10 cellular contexts compared by ENCODE assay signal in genomic region chr1:204564835-204565234, GRCh38. TPM values are rescaled to one million over a fixed set of nuclear protein-coding genes. Genes with fewer than 3 reads are reported as not detected.
DNase-seq lines count a peak whose midpoint lies in the region; ATAC-seq and TF ChIP-seq lines count a peak whose summit lies in the region.
"Had no signal": no experiment of that assay in that cellular context is flagged by ENCODE, and none has a peak within 500 bp of the region (broad histone marks: within the 10 kb centered on the region; RNA-seq: fewer than 3 reads in every experiment).

No MANE protein-coding gene starts in this region.

- peaks cover 14% of the 10 kb centered on the region for H3K27me3 Mint-ChIP-seq in H9 (ENCODE audit: low read depth)

- peaks cover 27% of the 10 kb centered on the region for H3F3A ChIP-seq in MM.1S (ENCODE audit: insufficient read depth, low read length)

- no peaks in the 10 kb centered on the region for H3K9me2 ChIP-seq in MM.1S (replicated peaks; ENCODE audit: insufficient read depth, low read length)

- no peak overlapping the region for H2BK15ac ChIP-seq in H9 (ENCODE audit: low read depth, low read length)

- H3K9me3 ChIP-seq in H9 (ENCODE audit: control insufficient read depth, low read depth, low read length) = no peaks in the 10 kb centered on the region
- no peaks in the 10 kb centered on the region for H3K9me3 ChIP-seq in MM.1S (replicated peaks; ENCODE audit: insufficient read depth, low read length)
- no peaks in the 10 kb centered on the region for H3K9me3 ChIP-seq in trophoblast cell (ENCODE audit: insufficient read depth, low read depth, low read length)
- no peaks in the 10 kb centered on the region for H3K9me3 ChIP-seq in esophagus squamous epithelium

- no peak overlapping the region for H2BK5ac ChIP-seq in H9 (ENCODE audit: insufficient read length, low read length)
- peak overlapping the region; percentile 26 for H2BK5ac ChIP-seq in trophoblast cell (ENCODE audit: low read depth, low read length, poor library complexity)

- peak; percentile 19 to 39 for ATAC-seq in activated CD4-positive, CD25-positive, alpha-beta regulatory T cell treated with anti-CD3 and anti-CD28 coated beads, Interleukin-2, amount 50 U/mL, for 24 hours

- H3K9ac ChIP-seq in H9 (ENCODE audit: extremely low read depth, insufficient read length, low read length) = no peak overlapping the region
- peak overlapping the region; percentile 72 for H3K9ac ChIP-seq in MM.1S (ENCODE audit: low read length)
- no peak overlapping the region for H3K9ac ChIP-seq in trophoblast cell (ENCODE audit: low read length)

- H3K4me1 ChIP-seq in H9 (ENCODE audit: insufficient read depth, low read length) = peaks cover 6% of the 10 kb centered on the region; the same call in 1 of the 2 replicates
- peaks cover 34% of the 10 kb centered on the region for H3K4me1 ChIP-seq in MM.1S (ENCODE audit: low read length)
- peaks cover 41 to 51% of the 10 kb centered on the region in 2 experiments for H3K4me1 ChIP-seq in trophoblast cell (ENCODE audit: control insufficient read depth in 1 of 2, insufficient read depth in 2 of 2, low read length in 2 of 2)
- peaks cover 0 to 25% (median 4%) of the 10 kb centered on the region in 3 donors for H3K4me1 ChIP-seq in esophagus squamous epithelium

- H3K9me3 Mint-ChIP-seq in H9 = no peaks in the 10 kb centered on the region
- H3K9me3 Mint-ChIP-seq: neural crest cell had no signal

- no peak overlapping the region for H2AK5ac ChIP-seq in H9 (ENCODE audit: insufficient read length, low read length)
- H2AK5ac ChIP-seq in trophoblast cell (ENCODE audit: low read length) = no peak overlapping the region

- H2AFZ ChIP-seq in H9 (ENCODE audit: low read length) (no peak overlapping the region), MM.1S (ENCODE audit: low read length) (no peak overlapping the region), trophoblast cell (ENCODE audit: insufficient read depth, low read length, poor library complexity) (no peak overlapping the region)

- no peak overlapping the region for H3K4me2 ChIP-seq in H9 (ENCODE audit: insufficient read depth, insufficient read length, low read length)
- peak overlapping the region; percentile 46 for H3K4me2 ChIP-seq in MM.1S (ENCODE audit: low read depth, low read length)
- H3K4me2 ChIP-seq in trophoblast cell (ENCODE audit: low read length) = no peak overlapping the region

- H3K27ac ChIP-seq in H9 (ENCODE audit: insufficient read length, low read depth, low read length) (no peak overlapping the region), MM.1S (ENCODE audit: low read length) (peak overlapping the region; percentile 86), trophoblast cell (ENCODE audit: low read depth, low read length) (no peak overlapping the region), esophagus squamous epithelium (no peak overlapping the region)

- intact Hi-C loops in esophagus squamous epithelium (cut with DNase I) = loop anchor here (5.0 kb wide), 1 partner anchor 237 kb away; no protein-coding TSS in a partner anchor

- no peak overlapping the region for H2BK12ac ChIP-seq in H9 (ENCODE audit: insufficient read length, low read depth, low read length)
- H2BK12ac ChIP-seq in trophoblast cell (ENCODE audit: low read length) = peak overlapping the region; percentile 74

- no peaks in the 10 kb centered on the region for H3K79me1 ChIP-seq in H9 (ENCODE audit: insufficient read depth, low read depth, low read length, poor library complexity, severe bottlenecking)
- peaks cover 12% of the 10 kb centered on the region for H3K79me1 ChIP-seq in trophoblast cell (ENCODE audit: low read length)

- H3K27ac Mint-ChIP-seq in H9 = peak overlapping the region in 2 of 3 experiments; percentile 9 to 21; a peak in 2 of 7 replicates

- no peak overlapping the region for H4K5ac ChIP-seq in H9 (ENCODE audit: insufficient read length, low read depth, low read length)

- no peak overlapping the region for H3T11ph ChIP-seq in H9 (ENCODE audit: low read length)

- no peak overlapping the region for H4K8ac ChIP-seq in H9 (replicated peaks; ENCODE audit: insufficient read length, low read depth, low read length)
- H4K8ac ChIP-seq in trophoblast cell (ENCODE audit: low read depth, low read length) = no peak overlapping the region

- H3K79me2 ChIP-seq in H9 (ENCODE audit: insufficient read depth, low read length) = no peaks in the 10 kb centered on the region
- no peaks in the 10 kb centered on the region for H3K79me2 ChIP-seq in MM.1S (ENCODE audit: low read length)
- no peaks in the 10 kb centered on the region for H3K79me2 ChIP-seq in trophoblast cell (ENCODE audit: control insufficient read depth, insufficient read depth, low read length, poor library complexity)

- H3K4me3 Mint-ChIP-seq in H9 = no peak overlapping the region; a peak in 1 of 5 replicates
- H3K4me3 Mint-ChIP-seq: neural crest cell had no signal

- no peak overlapping the region for H3K4me3 ChIP-seq in MM.1S (ENCODE audit: low read length)
- H3K4me3 ChIP-seq in trophoblast cell (ENCODE audit: low read depth, low read length) = no peak overlapping the region
- no peak overlapping the region for H3K4me3 ChIP-seq in esophagus squamous epithelium

- no peak overlapping the region for H2BK120ac ChIP-seq in H9 (ENCODE audit: low read depth, low read length, poor library complexity, severe bottlenecking)
- no peak overlapping the region for H2BK120ac ChIP-seq in trophoblast cell (ENCODE audit: insufficient read depth, low read length, poor library complexity)

- no peak overlapping the region for H3K18ac ChIP-seq in H9 (ENCODE audit: insufficient read length, low read depth, low read length)
- H3K18ac ChIP-seq in trophoblast cell (ENCODE audit: low read length) = no peak overlapping the region

- H4K20me1 ChIP-seq in H9 (ENCODE audit: control insufficient read depth, insufficient read depth, insufficient read length) (peaks cover 2% of the 10 kb centered on the region), MM.1S (ENCODE audit: insufficient read depth, low read length) (no peaks in the 10 kb centered on the region)

- H4K91ac ChIP-seq in H9 (ENCODE audit: insufficient read length, low read depth, low read length) (no peak overlapping the region), trophoblast cell (ENCODE audit: low read depth, low read length) (no peak overlapping the region)

- peaks cover 0 to 2% (median 0%) of the 10 kb centered on the region in 3 experiments; a peak in 1 of 7 replicates for H3K36me3 Mint-ChIP-seq in H9 (ENCODE audit: insufficient read depth in 1 of 3, low read depth in 3 of 3)

- H3K23ac ChIP-seq in H9 (ENCODE audit: insufficient read length, low read depth, low read length) (no peak overlapping the region), trophoblast cell (ENCODE audit: low read length) (no peak overlapping the region)

- H3K27me3 ChIP-seq in H9 (ENCODE audit: insufficient read depth, low read length) (no peaks in the 10 kb centered on the region; the same call in 1 of the 2 replicates), MM.1S (replicated peaks; ENCODE audit: insufficient read depth, low read length) (no peaks in the 10 kb centered on the region), trophoblast cell (ENCODE audit: insufficient read depth, low read length) (no peaks in the 10 kb centered on the region), esophagus squamous epithelium (no peaks in the 10 kb centered on the region)

- no peak for DNase-seq in activated CD4-positive, CD25-positive, alpha-beta regulatory T cell treated with anti-CD3 and anti-CD28 coated beads, Interleukin-2, amount 50 U/mL, for 72 hours
- DNase-seq in H9 (no peak), MM.1S (peak; percentile 99), trophoblast cell (no peak), esophagus squamous epithelium (lab: John Stamatoyannopoulos, UW) (no peak), ecto neural progenitor cell (ENCODE audit: low spot score) (no peak), D341Med (ENCODE audit: low spot score) (no peak)
- DNase-seq: 8988T had no signal

- no peak overlapping the region for H3K56ac ChIP-seq in H9 (ENCODE audit: insufficient read length, low read depth, low read length)

- H4K12ac ChIP-seq in trophoblast cell (ENCODE audit: low read depth, low read length) = no peak overlapping the region

- peak in 1 of 4 donors; percentile 9 for TF ChIP-seq POLR2A in esophagus squamous epithelium (IDR thresholded peaks at IDR 0.05)

- TF ChIP-seq CTCF in H9 (conservative IDR thresholded peaks at IDR 0.05) = no peak
- no peak for TF ChIP-seq CTCF in MM.1S (IDR thresholded peaks at IDR 0.05; ENCODE audit: low read length)
- no peak for TF ChIP-seq CTCF in esophagus squamous epithelium (IDR thresholded peaks at IDR 0.05)

- H3K23me2 ChIP-seq in H9 (ENCODE audit: insufficient read length, low read depth, low read length, poor library complexity, severe bottlenecking) = no peaks in the 10 kb centered on the region

- H3K4ac ChIP-seq in H9 (ENCODE audit: low read depth, low read length) (no peak overlapping the region), trophoblast cell (ENCODE audit: low read depth, low read length) (no peak overlapping the region)

- H3K14ac ChIP-seq in H9 (ENCODE audit: insufficient read depth, low read length) = no peak overlapping the region
- no peak overlapping the region for H3K14ac ChIP-seq in trophoblast cell (ENCODE audit: low read length)

- H2BK20ac ChIP-seq in H9 (ENCODE audit: low read depth, low read length, poor library complexity, severe bottlenecking) = no peak overlapping the region

- H3K4me1 Mint-ChIP-seq in H9 = peaks cover 52% of the 10 kb centered on the region in 2 experiments

- H3K36me3 ChIP-seq in MM.1S (replicated peaks; ENCODE audit: insufficient read depth, low read length) = no peaks in the 10 kb centered on the region
- no peaks in the 10 kb centered on the region for H3K36me3 ChIP-seq in trophoblast cell (ENCODE audit: control insufficient read depth in 1 of 2, insufficient read depth in 2 of 2, low read length in 2 of 2)
- H3K36me3 ChIP-seq in esophagus squamous epithelium = peaks cover 0 to 31% (median 0%) of the 10 kb centered on the region in 3 donors

- no CpG with 5 or more reads among the region's 4 CpGs for WGBS in H9 (ENCODE audit: extremely low coverage, insufficient read length, low lambda C conversion rate)
- no CpG with 5 or more reads among the region's 4 CpGs for WGBS in trophoblast cell (ENCODE audit: extremely low coverage, insufficient coverage, insufficient read length)
- 56 to 68% methylated on average over 4 of the region's 4 CpGs for WGBS in esophagus squamous epithelium, 2 donors

RNA-seq across cellular contexts. Expression of gene MDM4, which starts 48.6 kb away (rescaled TPM):
- total RNA-seq in H9 (2021) (47.2 and 49.6 TPM in 2 replicates), esophagus squamous epithelium (10 to 100 TPM; 13.2 to 62.8 (median 23.8) TPM)
- polyA plus RNA-seq in trophoblast cell (2013) = 16.1 and 17.2 TPM in 2 replicates
